Comparison of ENCODE assay signal across 1 cellular context in the genomic region with DNA sequence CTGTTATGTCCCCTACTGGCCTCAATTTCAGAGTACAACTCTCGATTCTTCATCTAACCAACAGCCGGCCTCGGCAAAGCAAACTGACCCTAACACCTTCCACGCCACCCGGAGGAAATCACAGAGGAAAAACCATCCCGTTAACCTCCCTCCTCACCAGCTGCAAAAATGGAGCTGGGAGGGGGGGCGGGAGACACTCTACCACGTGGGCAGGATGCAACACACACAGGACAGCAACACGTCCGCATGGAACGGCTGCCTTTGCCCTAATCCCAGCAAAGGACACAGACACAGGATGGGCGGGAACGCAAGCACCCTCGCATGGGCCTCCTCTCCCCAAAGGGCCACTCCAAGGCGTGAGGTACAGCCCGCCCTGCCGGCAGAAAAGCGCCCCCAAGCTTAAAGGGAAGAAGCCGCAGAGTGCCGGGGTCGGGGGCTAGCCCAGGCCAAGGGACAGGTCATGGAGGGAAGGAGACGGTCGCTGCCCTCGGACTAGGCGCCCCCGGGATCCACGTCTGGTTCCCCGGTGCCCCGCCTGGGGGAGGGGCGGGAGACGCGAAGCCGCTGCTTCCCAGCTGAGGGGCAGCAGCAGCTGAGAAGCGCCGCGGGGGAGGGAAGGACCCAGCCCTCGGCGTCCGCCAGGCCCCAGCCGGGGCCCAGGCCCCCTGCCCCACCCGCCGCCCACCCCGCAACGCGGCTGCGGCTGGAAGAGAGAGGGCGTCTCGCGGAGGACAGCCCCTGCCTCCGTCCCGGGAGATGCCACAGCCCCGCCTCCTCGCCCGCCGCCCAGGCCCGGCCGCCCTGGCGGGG.
TF ChIP-seq lines count a peak whose summit lies in the region.

No MANE protein-coding gene starts in this region.

TF ChIP-seq in HepG2, 621 proteins besides CTCF, POLR2A, EP300 and RAD21 (continued from another document and continues in another):
- TF ChIP-seq ARID5B (CRISPR knock-in tag; IDR thresholded peaks at IDR 0.05), result no peak
- TF ChIP-seq TFDP2 (CRISPR knock-in tag; IDR thresholded peaks at IDR 0.05), result 0 out of 2 replicates have a peak, but pooled peaks have one; percentile 37
- TF ChIP-seq, protein P1, sequence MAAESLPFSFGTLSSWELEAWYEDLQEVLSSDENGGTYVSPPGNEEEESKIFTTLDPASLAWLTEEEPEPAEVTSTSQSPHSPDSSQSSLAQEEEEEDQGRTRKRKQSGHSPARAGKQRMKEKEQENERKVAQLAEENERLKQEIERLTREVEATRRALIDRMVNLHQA (CRISPR knock-in tag; IDR thresholded peaks at IDR 0.05), result no peak
- TF ChIP-seq, protein P2, sequence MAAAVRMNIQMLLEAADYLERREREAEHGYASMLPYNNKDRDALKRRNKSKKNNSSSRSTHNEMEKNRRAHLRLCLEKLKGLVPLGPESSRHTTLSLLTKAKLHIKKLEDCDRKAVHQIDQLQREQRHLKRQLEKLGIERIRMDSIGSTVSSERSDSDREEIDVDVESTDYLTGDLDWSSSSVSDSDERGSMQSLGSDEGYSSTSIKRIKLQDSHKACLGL (CRISPR knock-in tag; IDR thresholded peaks at IDR 0.05), result peak; percentile 32; the same call in 1 of the 2 replicates
- TF ChIP-seq, protein P3, sequence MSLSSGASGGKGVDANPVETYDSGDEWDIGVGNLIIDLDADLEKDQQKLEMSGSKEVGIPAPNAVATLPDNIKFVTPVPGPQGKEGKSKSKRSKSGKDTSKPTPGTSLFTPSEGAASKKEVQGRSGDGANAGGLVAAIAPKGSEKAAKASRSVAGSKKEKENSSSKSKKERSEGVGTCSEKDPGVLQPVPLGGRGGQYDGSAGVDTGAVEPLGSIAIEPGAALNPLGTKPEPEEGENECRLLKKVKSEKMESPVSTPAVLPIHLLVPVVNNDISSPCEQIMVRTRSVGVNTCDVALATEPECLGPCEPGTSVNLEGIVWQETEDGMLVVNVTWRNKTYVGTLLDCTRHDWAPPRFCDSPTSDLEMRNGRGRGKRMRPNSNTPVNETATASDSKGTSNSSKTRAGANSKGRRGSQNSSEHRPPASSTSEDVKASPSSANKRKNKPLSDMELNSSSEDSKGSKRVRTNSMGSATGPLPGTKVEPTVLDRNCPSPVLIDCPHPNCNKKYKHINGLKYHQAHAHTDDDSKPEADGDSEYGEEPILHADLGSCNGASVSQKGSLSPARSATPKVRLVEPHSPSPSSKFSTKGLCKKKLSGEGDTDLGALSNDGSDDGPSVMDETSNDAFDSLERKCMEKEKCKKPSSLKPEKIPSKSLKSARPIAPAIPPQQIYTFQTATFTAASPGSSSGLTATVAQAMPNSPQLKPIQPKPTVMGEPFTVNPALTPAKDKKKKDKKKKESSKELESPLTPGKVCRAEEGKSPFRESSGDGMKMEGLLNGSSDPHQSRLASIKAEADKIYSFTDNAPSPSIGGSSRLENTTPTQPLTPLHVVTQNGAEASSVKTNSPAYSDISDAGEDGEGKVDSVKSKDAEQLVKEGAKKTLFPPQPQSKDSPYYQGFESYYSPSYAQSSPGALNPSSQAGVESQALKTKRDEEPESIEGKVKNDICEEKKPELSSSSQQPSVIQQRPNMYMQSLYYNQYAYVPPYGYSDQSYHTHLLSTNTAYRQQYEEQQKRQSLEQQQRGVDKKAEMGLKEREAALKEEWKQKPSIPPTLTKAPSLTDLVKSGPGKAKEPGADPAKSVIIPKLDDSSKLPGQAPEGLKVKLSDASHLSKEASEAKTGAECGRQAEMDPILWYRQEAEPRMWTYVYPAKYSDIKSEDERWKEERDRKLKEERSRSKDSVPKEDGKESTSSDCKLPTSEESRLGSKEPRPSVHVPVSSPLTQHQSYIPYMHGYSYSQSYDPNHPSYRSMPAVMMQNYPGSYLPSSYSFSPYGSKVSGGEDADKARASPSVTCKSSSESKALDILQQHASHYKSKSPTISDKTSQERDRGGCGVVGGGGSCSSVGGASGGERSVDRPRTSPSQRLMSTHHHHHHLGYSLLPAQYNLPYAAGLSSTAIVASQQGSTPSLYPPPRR (CRISPR knock-in tag; IDR thresholded peaks at IDR 0.05; ENCODE audit: borderline replicate concordance), result peak; percentile 70; the same call in 1 of the 2 replicates
- TF ChIP-seq, protein P4, sequence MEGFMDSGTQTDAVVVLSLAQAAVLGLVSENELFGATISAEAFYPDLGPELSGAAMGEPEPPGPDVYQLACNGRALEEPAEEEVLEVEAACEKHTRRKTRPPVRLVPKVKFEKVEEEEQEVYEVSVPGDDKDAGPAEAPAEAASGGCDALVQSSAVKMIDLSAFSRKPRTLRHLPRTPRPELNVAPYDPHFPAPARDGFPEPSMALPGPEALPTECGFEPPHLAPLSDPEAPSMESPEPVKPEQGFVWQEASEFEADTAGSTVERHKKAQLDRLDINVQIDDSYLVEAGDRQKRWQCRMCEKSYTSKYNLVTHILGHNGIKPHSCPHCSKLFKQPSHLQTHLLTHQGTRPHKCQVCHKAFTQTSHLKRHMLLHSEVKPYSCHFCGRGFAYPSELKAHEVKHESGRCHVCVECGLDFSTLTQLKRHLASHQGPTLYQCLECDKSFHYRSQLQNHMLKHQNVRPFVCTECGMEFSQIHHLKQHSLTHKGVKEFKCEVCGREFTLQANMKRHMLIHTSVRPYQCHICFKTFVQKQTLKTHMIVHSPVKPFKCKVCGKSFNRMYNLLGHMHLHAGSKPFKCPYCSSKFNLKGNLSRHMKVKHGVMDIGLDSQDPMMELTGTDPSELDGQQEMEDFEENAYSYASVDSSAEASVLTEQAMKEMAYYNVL (CRISPR knock-in tag; IDR thresholded peaks at IDR 0.05; ENCODE audit: borderline replicate concordance), result 0 out of 2 replicates have a peak, but pooled peaks have one; percentile 22
- TF ChIP-seq HNRNPK (IDR thresholded peaks at IDR 0.05; ENCODE audit: low read depth, low read length, poor library complexity, severe bottlenecking), result peak; percentile 61
- no peak for TF ChIP-seq HNRNPLL (IDR thresholded peaks at IDR 0.05; ENCODE audit: low read depth, low read length, poor library complexity, severe bottlenecking)
- peak; percentile 23; the same call in 1 of the 2 replicates for TF ChIP-seq ZNF350 (CRISPR knock-in tag; IDR thresholded peaks at IDR 0.05; ENCODE audit: borderline replicate concordance, low read depth)
- TF ChIP-seq ZNF17 (CRISPR knock-in tag; IDR thresholded peaks at IDR 0.05), result no peak
- TF ChIP-seq SMARCE1 (IDR thresholded peaks at IDR 0.05; ENCODE audit: borderline replicate concordance), result no peak
- no peak for TF ChIP-seq RFX1 (IDR thresholded peaks at IDR 0.05)
- TF ChIP-seq KDM1A (CRISPR knock-in tag; IDR thresholded peaks at IDR 0.05), result no peak
- TF ChIP-seq ZNF816 (CRISPR knock-in tag; IDR thresholded peaks at IDR 0.05; ENCODE audit: borderline replicate concordance), result no peak
- no peak for TF ChIP-seq MBD4 (IDR thresholded peaks at IDR 0.05; ENCODE audit: borderline replicate concordance, low read length)
- TF ChIP-seq KMT2A (CRISPR knock-in tag; IDR thresholded peaks at IDR 0.05), result peak; percentile 17; the same call in 1 of the 2 replicates
- 0 out of 2 replicates have a peak, but pooled peaks have one; percentile 61 for TF ChIP-seq PCBP1 (IDR thresholded peaks at IDR 0.05; ENCODE audit: borderline replicate concordance, low read depth, low read length)
- TF ChIP-seq SP5 (CRISPR knock-in tag; IDR thresholded peaks at IDR 0.05; ENCODE audit: borderline replicate concordance, low read depth), result 0 out of 2 replicates have a peak, but pooled peaks have one; percentile 28
- TF ChIP-seq ATF7 (IDR thresholded peaks at IDR 0.05), result no peak
- 0 out of 2 replicates have a peak, but pooled peaks have one; percentile 27 for TF ChIP-seq ATF7 (CRISPR knock-in tag; IDR thresholded peaks at IDR 0.05)
- TF ChIP-seq, protein P5, sequence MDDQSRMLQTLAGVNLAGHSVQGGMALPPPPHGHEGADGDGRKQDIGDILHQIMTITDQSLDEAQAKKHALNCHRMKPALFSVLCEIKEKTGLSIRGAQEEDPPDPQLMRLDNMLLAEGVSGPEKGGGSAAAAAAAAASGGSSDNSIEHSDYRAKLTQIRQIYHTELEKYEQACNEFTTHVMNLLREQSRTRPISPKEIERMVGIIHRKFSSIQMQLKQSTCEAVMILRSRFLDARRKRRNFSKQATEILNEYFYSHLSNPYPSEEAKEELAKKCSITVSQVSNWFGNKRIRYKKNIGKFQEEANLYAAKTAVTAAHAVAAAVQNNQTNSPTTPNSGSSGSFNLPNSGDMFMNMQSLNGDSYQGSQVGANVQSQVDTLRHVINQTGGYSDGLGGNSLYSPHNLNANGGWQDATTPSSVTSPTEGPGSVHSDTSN (CRISPR knock-in tag; IDR thresholded peaks at IDR 0.05; ENCODE audit: borderline replicate concordance), result no peak
- peak; percentile 9 for TF ChIP-seq YEATS4 (CRISPR knock-in tag; IDR thresholded peaks at IDR 0.05; ENCODE audit: borderline replicate concordance)
- no peak for TF ChIP-seq ZNF383 (CRISPR knock-in tag; IDR thresholded peaks at IDR 0.05; ENCODE audit: borderline replicate concordance)
- TF ChIP-seq NCOR1 (IDR thresholded peaks at IDR 0.05; ENCODE audit: borderline replicate concordance, low read length), result no peak
- TF ChIP-seq SSRP1 (CRISPR knock-in tag; IDR thresholded peaks at IDR 0.05), result no peak
- TF ChIP-seq ELF4 (CRISPR knock-in tag; IDR thresholded peaks at IDR 0.05; ENCODE audit: borderline replicate concordance), result 0 out of 2 replicates have a peak, but pooled peaks have one; percentile 1
- TF ChIP-seq SOX6 (IDR thresholded peaks at IDR 0.05), result no peak
- TF ChIP-seq SOX6 (CRISPR knock-in tag; IDR thresholded peaks at IDR 0.05), result 0 out of 2 replicates have a peak, but pooled peaks have one; percentile 46
- TF ChIP-seq ZNF749 (CRISPR knock-in tag; IDR thresholded peaks at IDR 0.05; ENCODE audit: borderline replicate concordance), result peak; percentile 2; the same call in 1 of the 2 replicates
- TF ChIP-seq POGZ (CRISPR knock-in tag; IDR thresholded peaks at IDR 0.05), result peak; percentile 37; the same call in 1 of the 2 replicates
- TF ChIP-seq HNF4G (IDR thresholded peaks at IDR 0.05; ENCODE audit: borderline replicate concordance, low read depth, low read length), result no peak
- no peak for TF ChIP-seq HNF4G (CRISPR knock-in tag; IDR thresholded peaks at IDR 0.05; ENCODE audit: borderline replicate concordance, low read depth)
- peak; percentile 25; the same call in 1 of the 2 replicates for TF ChIP-seq NCOA2 (CRISPR knock-in tag; IDR thresholded peaks at IDR 0.05)
- no peak for TF ChIP-seq TEAD2 (CRISPR knock-in tag; IDR thresholded peaks at IDR 0.05)
- TF ChIP-seq SRSF1 (optimal IDR thresholded peaks at IDR 0.05; ENCODE audit: low read depth, low read length), result no peak
- TF ChIP-seq HDAC1 (CRISPR knock-in tag; IDR thresholded peaks at IDR 0.05), result peak; percentile 67
- no peak for TF ChIP-seq ZNF672 (CRISPR knock-in tag; IDR thresholded peaks at IDR 0.05)
- peak; percentile 10 for TF ChIP-seq TEAD3 (CRISPR knock-in tag; optimal IDR thresholded peaks at IDR 0.05; ENCODE audit: borderline replicate concordance)
- 0 out of 2 replicates have a peak, but pooled peaks have one; percentile 14 for TF ChIP-seq POGK (CRISPR knock-in tag; conservative IDR thresholded peaks at IDR 0.05)
- no peak for TF ChIP-seq HNRNPH1 (optimal IDR thresholded peaks at IDR 0.05; ENCODE audit: low read depth, low read length)
- TF ChIP-seq ZNF124 (CRISPR knock-in tag; IDR thresholded peaks at IDR 0.05), result no peak
- TF ChIP-seq, protein P6, sequence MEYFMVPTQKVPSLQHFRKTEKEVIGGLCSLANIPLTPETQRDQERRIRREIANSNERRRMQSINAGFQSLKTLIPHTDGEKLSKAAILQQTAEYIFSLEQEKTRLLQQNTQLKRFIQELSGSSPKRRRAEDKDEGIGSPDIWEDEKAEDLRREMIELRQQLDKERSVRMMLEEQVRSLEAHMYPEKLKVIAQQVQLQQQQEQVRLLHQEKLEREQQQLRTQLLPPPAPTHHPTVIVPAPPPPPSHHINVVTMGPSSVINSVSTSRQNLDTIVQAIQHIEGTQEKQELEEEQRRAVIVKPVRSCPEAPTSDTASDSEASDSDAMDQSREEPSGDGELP (IDR thresholded peaks at IDR 0.05; ENCODE audit: borderline replicate concordance, low read depth), result peak; percentile 45; the same call in 1 of the 2 replicates
- no peak for TF ChIP-seq GATA4 (IDR thresholded peaks at IDR 0.05; ENCODE audit: borderline replicate concordance, low read depth)
